8 cellular contexts compared by ENCODE assay signal in the genomic region with DNA sequence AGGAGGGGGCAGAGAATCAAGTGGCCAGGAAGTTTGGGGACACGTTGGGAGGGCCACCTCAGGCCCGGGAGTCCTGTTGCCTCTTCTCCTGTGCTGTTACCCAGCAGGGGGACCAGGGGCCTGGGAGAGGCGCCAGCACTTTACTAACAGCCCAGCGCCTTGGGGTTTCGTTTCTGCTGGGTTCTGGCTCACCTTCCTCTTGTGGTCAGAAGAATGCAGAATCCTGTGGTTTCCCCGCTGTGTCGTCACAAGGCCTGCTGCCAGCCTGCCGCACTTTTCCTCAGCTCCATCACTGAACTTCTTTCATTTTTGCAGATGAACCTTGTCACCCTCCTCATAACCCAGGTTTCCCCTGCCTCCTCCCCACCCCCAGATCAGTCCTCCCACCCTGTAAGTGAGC.
DNase-seq lines count a peak whose midpoint lies in the region; ATAC-seq lines count a peak whose summit lies in the region.

No MANE protein-coding gene starts in this region.

- peaks cover 31% of the 10 kb centered on the region for H3K36me3 Mint-ChIP-seq in effector memory CD8-positive, alpha-beta T cell (ENCODE audit: insufficient read depth)

- peaks cover 38% of the 10 kb centered on the region in 2 donors for H3K4me1 Mint-ChIP-seq in effector memory CD8-positive, alpha-beta T cell (ENCODE audit: low read depth in 2 of 2)

- H2AFZ ChIP-seq in trophoblast cell (ENCODE audit: insufficient read depth, low read length, poor library complexity), result no peak overlapping the region

- no peak overlapping the region for H3K4me3 ChIP-seq in trophoblast cell (ENCODE audit: low read depth, low read length)

- no peak overlapping the region for H3K27ac ChIP-seq in trophoblast cell (ENCODE audit: low read depth, low read length)

- H2BK5ac ChIP-seq in trophoblast cell (ENCODE audit: low read depth, low read length, poor library complexity), result peak overlapping the region; percentile 28

- peaks cover 23% of the 10 kb centered on the region for H3K79me1 ChIP-seq in trophoblast cell (ENCODE audit: low read length)

- H3K9me3 ChIP-seq in trophoblast cell (ENCODE audit: insufficient read depth, low read depth, low read length), result peaks cover 2% of the 10 kb centered on the region

- no peak overlapping the region for H4K12ac ChIP-seq in trophoblast cell (ENCODE audit: low read depth, low read length)

- peak overlapping the region; percentile 34 for H3K4ac ChIP-seq in trophoblast cell (ENCODE audit: low read depth, low read length)

- no peak overlapping the region for H4K8ac ChIP-seq in trophoblast cell (ENCODE audit: low read depth, low read length)

- H3K27ac Mint-ChIP-seq in effector memory CD8-positive, alpha-beta T cell, result peak overlapping the region; percentile 91 to 92

- H3K23ac ChIP-seq in trophoblast cell (ENCODE audit: low read length), result no peak overlapping the region

- no peak overlapping the region for H3K9ac ChIP-seq in trophoblast cell (ENCODE audit: low read length)

- H3K4me1 ChIP-seq in trophoblast cell (ENCODE audit: control insufficient read depth in 1 of 2, insufficient read depth in 2 of 2, low read length in 2 of 2), result peaks cover 21 to 29% of the 10 kb centered on the region in 2 experiments

- peak overlapping the region; percentile 71 to 73 for H3K4me3 Mint-ChIP-seq in effector memory CD8-positive, alpha-beta T cell

- DNase-seq in Caki2 (ENCODE audit: low read depth), result peak; percentile 84
- DNase-seq in LoVo (ENCODE audit: low spot score), result peak; percentile 94
- DNase-seq in activated CD4-positive, alpha-beta T cell treated with anti-CD3 and anti-CD28 coated beads, Interleukin-2, amount 50 U/mL, for 48 hours, result peak; percentile 72 to 82
- peak; percentile 67 to 71 (median 68) for DNase-seq in effector memory CD8-positive, alpha-beta T cell
- DNase-seq in trophoblast cell, result peak; percentile 74 to 77
- DNase-seq in NCI-H748 treated with DMSO at 0.1 percent for 48 hours (lab: John Stamatoyannopoulos, UW), result no peak
- no peak for DNase-seq in NCI-H510A treated with DMSO at 0.1 percent for 48 hours (lab: John Stamatoyannopoulos, UW)

- H3K27me3 Mint-ChIP-seq in effector memory CD8-positive, alpha-beta T cell, result no peaks in the 10 kb centered on the region

- H3K9me3 Mint-ChIP-seq in effector memory CD8-positive, alpha-beta T cell, result no peaks in the 10 kb centered on the region

- no peaks in the 10 kb centered on the region for H3K79me2 ChIP-seq in trophoblast cell (ENCODE audit: control insufficient read depth, insufficient read depth, low read length, poor library complexity)

- H3K36me3 ChIP-seq in trophoblast cell (ENCODE audit: control insufficient read depth in 1 of 2, insufficient read depth in 2 of 2, low read length in 2 of 2), result no peaks in the 10 kb centered on the region

- ATAC-seq in GM21529 (IDR thresholded peaks at IDR 0.05; ENCODE audit: unreplicated experiment), result peak; percentile 62
- ATAC-seq in effector memory CD8-positive, alpha-beta T cell (replicated peaks), result peak; percentile 67

- H3K18ac ChIP-seq in trophoblast cell (ENCODE audit: low read length), result peak overlapping the region; percentile 60

- H4K91ac ChIP-seq in trophoblast cell (ENCODE audit: low read depth, low read length), result peak overlapping the region; percentile 61

- no CpG with 5 or more reads among the region's 8 CpGs for WGBS in trophoblast cell (ENCODE audit: extremely low coverage, insufficient coverage, insufficient read length)

- peak overlapping the region; percentile 85 for H2BK12ac ChIP-seq in trophoblast cell (ENCODE audit: low read length)

- peak overlapping the region; percentile 70 for H2BK120ac ChIP-seq in trophoblast cell (ENCODE audit: insufficient read depth, low read length, poor library complexity)

- H3K27me3 ChIP-seq in trophoblast cell (ENCODE audit: insufficient read depth, low read length), result no peaks in the 10 kb centered on the region

- no peak overlapping the region for H3K14ac ChIP-seq in trophoblast cell (ENCODE audit: low read length)

- in situ Hi-C loops in Caki2 (cut with HindIII; ENCODE audit: low pct_unique_long_range_greater_than_20kb, low sequenced_read_pairs), result no loop called here

- H2AK5ac ChIP-seq in trophoblast cell (ENCODE audit: low read length), result peak overlapping the region; percentile 44

- no peak overlapping the region for H3K4me2 ChIP-seq in trophoblast cell (ENCODE audit: low read length)

Comparison
In these comparisons a context has a peak if more than half of its experiments do, and no peak if none do; other contexts are left out.
1. DNase-seq: peak in Caki2 (single experiment), LoVo (single experiment), activated CD4-positive, alpha-beta T cell treated with anti-CD3 and anti-CD28 coated beads, Interleukin-2, amount 50 U/mL, for 48 hours (2 of 2), effector memory CD8-positive, alpha-beta T cell (3 of 3) and trophoblast cell (2 of 2); none in NCI-H748 treated with DMSO at 0.1 percent for 48 hours (single experiment) and NCI-H510A treated with DMSO at 0.1 percent for 48 hours (single experiment).